In genomic region chr7:139658919-139659675, GRCh38 we compare ENCODE assay signal across 1 cellular context.
TF ChIP-seq lines count a peak whose summit lies in the region.

No MANE protein-coding gene starts in this region.

TF ChIP-seq in HepG2, 621 proteins besides CTCF, POLR2A, EP300 and RAD21 (continued from another document and continues in another):
- TF ChIP-seq FOXP4 (CRISPR knock-in tag; IDR thresholded peaks at IDR 0.05), result peak; percentile 61; the same call in 1 of the 2 replicates
- TF ChIP-seq ZNF766 (CRISPR knock-in tag; IDR thresholded peaks at IDR 0.05; ENCODE audit: borderline replicate concordance), result no peak
- TF ChIP-seq MAFK (conservative IDR thresholded peaks at IDR 0.05 in 1 of 2, IDR thresholded peaks at IDR 0.05 in 1 of 2; ENCODE audit: low read length in 2 of 2), result no peak
- TF ChIP-seq ZNF781 (CRISPR knock-in tag; IDR thresholded peaks at IDR 0.05; ENCODE audit: borderline replicate concordance, not compliant biosample characterization), result no peak
- peak; percentile 20; the same call in 1 of the 2 replicates for TF ChIP-seq HNF4G (IDR thresholded peaks at IDR 0.05; ENCODE audit: borderline replicate concordance, low read depth, low read length)
- TF ChIP-seq HNF4G (CRISPR knock-in tag; IDR thresholded peaks at IDR 0.05; ENCODE audit: borderline replicate concordance, low read depth), result no peak; the same call in 1 of the 2 replicates
- TF ChIP-seq NAIF1 (CRISPR knock-in tag; IDR thresholded peaks at IDR 0.05; ENCODE audit: borderline replicate concordance), result no peak
- no peak for TF ChIP-seq ZNF839 (CRISPR knock-in tag; IDR thresholded peaks at IDR 0.05; ENCODE audit: borderline replicate concordance)
- TF ChIP-seq ZNF549 (CRISPR knock-in tag; IDR thresholded peaks at IDR 0.05), result no peak
- TF ChIP-seq ZNF430 (CRISPR knock-in tag; IDR thresholded peaks at IDR 0.05), result no peak
- no peak for TF ChIP-seq ZSCAN25 (CRISPR knock-in tag; IDR thresholded peaks at IDR 0.05)
- TF ChIP-seq U2AF2 (IDR thresholded peaks at IDR 0.05; ENCODE audit: low read depth, low read length), result no peak
- TF ChIP-seq ZNF234 (CRISPR knock-in tag; conservative IDR thresholded peaks at IDR 0.05), result no peak
- no peak for TF ChIP-seq ZNF776 (CRISPR knock-in tag; IDR thresholded peaks at IDR 0.05)
- no peak for TF ChIP-seq AKAP8 (CRISPR knock-in tag; IDR thresholded peaks at IDR 0.05)
- TF ChIP-seq, protein P1, sequence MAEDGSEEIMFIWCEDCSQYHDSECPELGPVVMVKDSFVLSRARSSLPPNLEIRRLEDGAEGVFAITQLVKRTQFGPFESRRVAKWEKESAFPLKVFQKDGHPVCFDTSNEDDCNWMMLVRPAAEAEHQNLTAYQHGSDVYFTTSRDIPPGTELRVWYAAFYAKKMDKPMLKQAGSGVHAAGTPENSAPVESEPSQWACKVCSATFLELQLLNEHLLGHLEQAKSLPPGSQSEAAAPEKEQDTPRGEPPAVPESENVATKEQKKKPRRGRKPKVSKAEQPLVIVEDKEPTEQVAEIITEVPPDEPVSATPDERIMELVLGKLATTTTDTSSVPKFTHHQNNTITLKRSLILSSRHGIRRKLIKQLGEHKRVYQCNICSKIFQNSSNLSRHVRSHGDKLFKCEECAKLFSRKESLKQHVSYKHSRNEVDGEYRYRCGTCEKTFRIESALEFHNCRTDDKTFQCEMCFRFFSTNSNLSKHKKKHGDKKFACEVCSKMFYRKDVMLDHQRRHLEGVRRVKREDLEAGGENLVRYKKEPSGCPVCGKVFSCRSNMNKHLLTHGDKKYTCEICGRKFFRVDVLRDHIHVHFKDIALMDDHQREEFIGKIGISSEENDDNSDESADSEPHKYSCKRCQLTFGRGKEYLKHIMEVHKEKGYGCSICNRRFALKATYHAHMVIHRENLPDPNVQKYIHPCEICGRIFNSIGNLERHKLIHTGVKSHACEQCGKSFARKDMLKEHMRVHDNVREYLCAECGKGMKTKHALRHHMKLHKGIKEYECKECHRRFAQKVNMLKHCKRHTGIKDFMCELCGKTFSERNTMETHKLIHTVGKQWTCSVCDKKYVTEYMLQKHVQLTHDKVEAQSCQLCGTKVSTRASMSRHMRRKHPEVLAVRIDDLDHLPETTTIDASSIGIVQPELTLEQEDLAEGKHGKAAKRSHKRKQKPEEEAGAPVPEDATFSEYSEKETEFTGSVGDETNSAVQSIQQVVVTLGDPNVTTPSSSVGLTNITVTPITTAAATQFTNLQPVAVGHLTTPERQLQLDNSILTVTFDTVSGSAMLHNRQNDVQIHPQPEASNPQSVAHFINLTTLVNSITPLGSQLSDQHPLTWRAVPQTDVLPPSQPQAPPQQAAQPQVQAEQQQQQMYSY (CRISPR knock-in tag; IDR thresholded peaks at IDR 0.05), result no peak
- no peak for TF ChIP-seq TFAP4 (IDR thresholded peaks at IDR 0.05; ENCODE audit: borderline replicate concordance, low read depth)
- no peak for TF ChIP-seq FOXK2 (IDR thresholded peaks at IDR 0.05)
- no peak for TF ChIP-seq NFAT5 (CRISPR knock-in tag; IDR thresholded peaks at IDR 0.05)
- peak; percentile 32; the same call in 1 of the 2 replicates for TF ChIP-seq RXRA (CRISPR knock-in tag; IDR thresholded peaks at IDR 0.05)
- no peak for TF ChIP-seq SIX1 (CRISPR knock-in tag; IDR thresholded peaks at IDR 0.05; ENCODE audit: borderline replicate concordance)
- TF ChIP-seq ZNF619 (CRISPR knock-in tag; IDR thresholded peaks at IDR 0.05), result no peak
- TF ChIP-seq HDAC1 (CRISPR knock-in tag; IDR thresholded peaks at IDR 0.05), result peak; percentile 27; the same call in 1 of the 2 replicates
- TF ChIP-seq CREM (IDR thresholded peaks at IDR 0.05), result no peak
- TF ChIP-seq CREM (CRISPR knock-in tag; IDR thresholded peaks at IDR 0.05), result no peak
- TF ChIP-seq JUNB (CRISPR knock-in tag; IDR thresholded peaks at IDR 0.05; ENCODE audit: borderline replicate concordance), result no peak
- no peak for TF ChIP-seq MTF1 (CRISPR knock-in tag; IDR thresholded peaks at IDR 0.05)
- no peak for TF ChIP-seq ONECUT2 (CRISPR knock-in tag; IDR thresholded peaks at IDR 0.05)
- no peak for TF ChIP-seq ATF6 (CRISPR knock-in tag; conservative IDR thresholded peaks at IDR 0.05)
- TF ChIP-seq, protein P2, sequence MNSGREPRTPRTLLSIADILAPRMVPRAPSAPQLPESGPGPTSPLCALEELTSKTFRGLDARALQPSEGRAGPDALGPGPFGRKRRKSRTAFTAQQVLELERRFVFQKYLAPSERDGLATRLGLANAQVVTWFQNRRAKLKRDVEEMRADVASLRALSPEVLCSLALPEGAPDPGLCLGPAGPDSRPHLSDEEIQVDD (CRISPR knock-in tag; IDR thresholded peaks at IDR 0.05; ENCODE audit: borderline replicate concordance), result no peak
- TF ChIP-seq FOXA3 (CRISPR knock-in tag; IDR thresholded peaks at IDR 0.05), result no peak
- TF ChIP-seq, protein P3, sequence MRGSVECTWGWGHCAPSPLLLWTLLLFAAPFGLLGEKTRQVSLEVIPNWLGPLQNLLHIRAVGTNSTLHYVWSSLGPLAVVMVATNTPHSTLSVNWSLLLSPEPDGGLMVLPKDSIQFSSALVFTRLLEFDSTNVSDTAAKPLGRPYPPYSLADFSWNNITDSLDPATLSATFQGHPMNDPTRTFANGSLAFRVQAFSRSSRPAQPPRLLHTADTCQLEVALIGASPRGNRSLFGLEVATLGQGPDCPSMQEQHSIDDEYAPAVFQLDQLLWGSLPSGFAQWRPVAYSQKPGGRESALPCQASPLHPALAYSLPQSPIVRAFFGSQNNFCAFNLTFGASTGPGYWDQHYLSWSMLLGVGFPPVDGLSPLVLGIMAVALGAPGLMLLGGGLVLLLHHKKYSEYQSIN (CRISPR knock-in tag; IDR thresholded peaks at IDR 0.05; ENCODE audit: borderline replicate concordance), result no peak
- no peak for TF ChIP-seq HNRNPH1 (optimal IDR thresholded peaks at IDR 0.05; ENCODE audit: low read depth, low read length)
- no peak for TF ChIP-seq BRD4 (CRISPR knock-in tag; IDR thresholded peaks at IDR 0.05)
- no peak for TF ChIP-seq SNAPC2 (CRISPR knock-in tag; IDR thresholded peaks at IDR 0.05)
- TF ChIP-seq REL (CRISPR knock-in tag; conservative IDR thresholded peaks at IDR 0.05), result no peak
- TF ChIP-seq ZNF782 (CRISPR knock-in tag; IDR thresholded peaks at IDR 0.05; ENCODE audit: borderline replicate concordance), result no peak
- TF ChIP-seq THAP7 (CRISPR knock-in tag; IDR thresholded peaks at IDR 0.05), result no peak
- peak; percentile 56; the same call in 1 of the 2 replicates for TF ChIP-seq ARID5B (CRISPR knock-in tag; IDR thresholded peaks at IDR 0.05)
- TF ChIP-seq, protein P4, sequence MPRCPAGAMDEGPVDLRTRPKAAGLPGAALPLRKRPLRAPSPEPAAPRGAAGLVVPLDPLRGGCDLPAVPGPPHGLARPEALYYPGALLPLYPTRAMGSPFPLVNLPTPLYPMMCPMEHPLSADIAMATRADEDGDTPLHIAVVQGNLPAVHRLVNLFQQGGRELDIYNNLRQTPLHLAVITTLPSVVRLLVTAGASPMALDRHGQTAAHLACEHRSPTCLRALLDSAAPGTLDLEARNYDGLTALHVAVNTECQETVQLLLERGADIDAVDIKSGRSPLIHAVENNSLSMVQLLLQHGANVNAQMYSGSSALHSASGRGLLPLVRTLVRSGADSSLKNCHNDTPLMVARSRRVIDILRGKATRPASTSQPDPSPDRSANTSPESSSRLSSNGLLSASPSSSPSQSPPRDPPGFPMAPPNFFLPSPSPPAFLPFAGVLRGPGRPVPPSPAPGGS (CRISPR knock-in tag; IDR thresholded peaks at IDR 0.05), result no peak
- TF ChIP-seq SATB2 (CRISPR knock-in tag; IDR thresholded peaks at IDR 0.05), result no peak
- TF ChIP-seq ZNF274 (CRISPR knock-in tag; IDR thresholded peaks at IDR 0.05), result no peak
